ENCODE assay signal across 20 cellular contexts in genomic region chr11:57281546-57281945, GRCh38. TPM values are rescaled to one million over a fixed set of nuclear protein-coding genes. Genes with fewer than 3 reads are reported as not detected.
"Had no signal": no experiment of that assay in that cellular context is flagged by ENCODE, and none has a peak within 500 bp of the region (broad histone marks: within the 10 kb centered on the region; RNA-seq: fewer than 3 reads in every experiment).

No MANE protein-coding gene starts in this region.

RNA-seq across cellular contexts. Expression of gene APLNR, which starts 44.5 kb away (rescaled TPM):
- total RNA-seq: activated B cell treated with CpG ODN at 0.5 μM for 24 hours; activated CD4-positive, alpha-beta memory T cell treated with anti-CD3 and anti-CD28 coated beads for 36 hours; activated CD4-positive, alpha-beta T cell treated with anti-CD3 and anti-CD28 coated beads, Interleukin-2, amount 10 ng/mL, durations not matched to agents 24 days and 14 days; activated CD8-positive, alpha-beta memory T cell treated with anti-CD3 and anti-CD28 coated beads for 36 hours; activated CD8-positive, alpha-beta T cell treated with anti-CD3 and anti-CD28 coated beads for 36 hours; activated naive CD4-positive, alpha-beta T cell treated with anti-CD3 and anti-CD28 coated beads for 36 hours; activated naive CD4-positive, alpha-beta T cell treated with anti-CD3 and anti-CD28 coated beads, Interleukin-2, amount 50 U/mL, for 72 hours; activated naive CD8-positive, alpha-beta T cell treated with anti-CD3 and anti-CD28 coated beads for 36 hours; activated T-cell treated with anti-CD3 and anti-CD28 coated beads, Interleukin-2, amount 50 U/mL, for 4 hours; activated T-cell treated with anti-CD3 and anti-CD28 coated beads, Interleukin-2, amount 50 U/mL, for 72 hours; activated T-helper 1 cell treated with anti-CD3 and anti-CD28 coated beads, Interleukin-12 subunit alpha, Interleukin-12 subunit beta, Interleukin-2, Interleukin-4 antibody, amounts not matched to agents 30 ng/mL and 10 ng/mL and 1 ng/mL, durations not matched to agents 14 hours and 24 hours and 36 hours; activated T-helper 17 cell treated with anti-CD3 and anti-CD28 coated beads, Interleukin-2, amount 50 U/mL, for 72 hours; astrocyte; T-helper 1 cell treated with Interleukin-12 subunit alpha and Interleukin-12 subunit beta and Interleukin-4 antibody, amounts not matched to agents 30 ng/mL and 1 ng/mL, for 36 hours; T-helper 17 cell; T-helper 2 cell treated with Interferon-gamma antibody and Interleukin-4, amounts not matched to agents 100 ng/mL and 5 ng/mL, for 36 hours had no signal

RNA-seq across cellular contexts. Expression of gene P2RX3, which starts 56.6 kb away (rescaled TPM):
- total RNA-seq: activated B cell treated with CpG ODN at 0.5 μM for 24 hours; activated CD4-positive, alpha-beta memory T cell treated with anti-CD3 and anti-CD28 coated beads for 36 hours; activated CD4-positive, alpha-beta T cell treated with anti-CD3 and anti-CD28 coated beads, Interleukin-2, amount 10 ng/mL, durations not matched to agents 24 days and 14 days; activated CD8-positive, alpha-beta memory T cell treated with anti-CD3 and anti-CD28 coated beads for 36 hours; activated CD8-positive, alpha-beta T cell treated with anti-CD3 and anti-CD28 coated beads for 36 hours; activated naive CD4-positive, alpha-beta T cell treated with anti-CD3 and anti-CD28 coated beads for 36 hours; activated naive CD4-positive, alpha-beta T cell treated with anti-CD3 and anti-CD28 coated beads, Interleukin-2, amount 50 U/mL, for 72 hours; activated naive CD8-positive, alpha-beta T cell treated with anti-CD3 and anti-CD28 coated beads for 36 hours; activated T-cell treated with anti-CD3 and anti-CD28 coated beads, Interleukin-2, amount 50 U/mL, for 4 hours; activated T-cell treated with anti-CD3 and anti-CD28 coated beads, Interleukin-2, amount 50 U/mL, for 72 hours; activated T-helper 1 cell treated with anti-CD3 and anti-CD28 coated beads, Interleukin-12 subunit alpha, Interleukin-12 subunit beta, Interleukin-2, Interleukin-4 antibody, amounts not matched to agents 30 ng/mL and 10 ng/mL and 1 ng/mL, durations not matched to agents 14 hours and 24 hours and 36 hours; activated T-helper 17 cell treated with anti-CD3 and anti-CD28 coated beads, Interleukin-2, amount 50 U/mL, for 72 hours; aorta; astrocyte; body of pancreas; breast epithelium; cerebellum; T-helper 1 cell treated with Interleukin-12 subunit alpha and Interleukin-12 subunit beta and Interleukin-4 antibody, amounts not matched to agents 30 ng/mL and 1 ng/mL, for 36 hours; T-helper 17 cell; T-helper 2 cell treated with Interferon-gamma antibody and Interleukin-4, amounts not matched to agents 100 ng/mL and 5 ng/mL, for 36 hours had no signal
- polyA plus RNA-seq: aorta had no signal
